ENCODE assay signal across 10 cellular contexts in genomic region chr16:53891409-53892139, GRCh38.
"Had no signal": no experiment of that assay in that cellular context is flagged by ENCODE, and none has a peak within 500 bp of the region (broad histone marks: within the 10 kb centered on the region; RNA-seq: fewer than 3 reads in every experiment).

No MANE protein-coding gene starts in this region.

- H3K27ac ChIP-seq: hepatocyte, ovary, thoracic aorta had no signal

- H3K9me3 Mint-ChIP-seq: activated naive CD4-positive, alpha-beta T cell treated with anti-CD3 and anti-CD28 coated beads for 36 hours; endodermal cell; stimulated activated naive CD8-positive, alpha-beta T cell treated with anti-CD3 and anti-CD28 coated beads, Interleukin-15, amount 100 ng/mL, for 72 hours had no signal

- H3K27me3 ChIP-seq: brain microvascular endothelial cell, hepatocyte, ovary had no signal

- H3K4me3 ChIP-seq: hepatocyte, ovary, thoracic aorta had no signal

- H3K27ac Mint-ChIP-seq: activated naive CD4-positive, alpha-beta T cell treated with anti-CD3 and anti-CD28 coated beads for 36 hours; endodermal cell had no signal

- H3K36me3 ChIP-seq: ovary had no signal

- H3K9me3 ChIP-seq: ovary, thoracic aorta had no signal

- DNase-seq: left ventricle myocardium superior, T1000 had no signal

- H3K4me3 Mint-ChIP-seq: activated naive CD4-positive, alpha-beta T cell treated with anti-CD3 and anti-CD28 coated beads for 36 hours; endodermal cell; neural crest cell; stimulated activated naive CD8-positive, alpha-beta T cell treated with anti-CD3 and anti-CD28 coated beads, Interleukin-15, amount 100 ng/mL, for 72 hours had no signal

- H3K27me3 Mint-ChIP-seq: stimulated activated naive CD8-positive, alpha-beta T cell treated with anti-CD3 and anti-CD28 coated beads, Interleukin-15, amount 100 ng/mL, for 72 hours had no signal
